11 cellular contexts compared by ENCODE assay signal in the genomic region with DNA sequence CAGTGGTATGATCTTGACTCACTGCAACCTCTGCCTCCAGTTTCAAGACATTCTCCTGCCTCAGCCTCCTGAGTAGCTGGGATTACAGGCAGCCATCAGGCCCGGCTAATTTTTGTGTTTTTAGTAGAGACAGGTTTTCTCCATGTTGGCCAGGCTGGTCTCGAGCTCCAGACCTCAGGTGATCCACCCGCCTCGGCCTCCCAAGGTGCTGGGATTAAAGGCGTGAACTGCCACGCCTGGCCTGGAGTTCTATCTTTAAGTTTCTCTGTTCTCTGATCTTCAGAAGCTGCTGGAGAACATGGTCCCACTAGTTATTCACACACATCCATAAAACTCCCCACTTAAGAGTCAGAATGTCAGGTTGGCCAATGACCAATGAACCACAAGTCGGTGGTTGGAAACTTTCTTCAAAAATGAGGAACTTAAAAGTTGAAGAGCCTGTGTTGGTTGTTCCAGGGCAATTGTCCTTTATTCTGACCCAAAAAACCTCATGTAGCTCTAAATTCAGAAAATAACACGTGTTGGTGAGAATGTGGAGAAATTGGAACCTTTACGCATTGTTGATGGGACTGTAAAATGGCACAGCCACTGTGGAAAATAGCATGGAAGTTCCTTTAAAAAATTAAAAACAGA. TPM values are rescaled to one million over a fixed set of nuclear protein-coding genes. Genes with fewer than 3 reads are reported as not detected.
DNase-seq lines count a peak whose midpoint lies in the region; ATAC-seq and TF ChIP-seq lines count a peak whose summit lies in the region.
"Had no signal": no experiment of that assay in that cellular context is flagged by ENCODE, and none has a peak within 500 bp of the region (broad histone marks: within the 10 kb centered on the region; RNA-seq: fewer than 3 reads in every experiment).

No MANE protein-coding gene starts in this region.

- no peak overlapping the region for H3K27ac ChIP-seq in osteoblast (ENCODE audit: low read depth, low read length)
- H3K27ac ChIP-seq: adrenal gland had no signal

- no peaks in the 10 kb centered on the region for H3K9me3 ChIP-seq in osteoblast (ENCODE audit: low read depth, low read length)
- H3K9me3 ChIP-seq: adrenal gland had no signal

- ATAC-seq in GM21423 (IDR thresholded peaks at IDR 0.05; ENCODE audit: unreplicated experiment) (peak; percentile 93), HG03520 (IDR thresholded peaks at IDR 0.05; ENCODE audit: unreplicated experiment) (peak; percentile 79), WTC11 (no peak)
- peak; percentile 60 for ATAC-seq in activated T-helper 17 cell treated with anti-CD3 and anti-CD28 coated beads, Interleukin-2, amount 50 U/mL, for 72 hours (replicated peaks)

- POLR2A ChIA-PET in WTC11 (lab: Charles Lee): no interaction called here

- H3K27ac Mint-ChIP-seq in activated T-helper 17 cell treated with anti-CD3 and anti-CD28 coated beads, Interleukin-2, amount 50 U/mL, for 72 hours: peak overlapping the region; percentile 15
- H3K27ac Mint-ChIP-seq in WTC11: no peak overlapping the region

- CTCF ChIA-PET in WTC11 (lab: Charles Lee): no interaction called here

- H3K79me2 ChIP-seq in osteoblast (ENCODE audit: insufficient read depth, low read length): no peaks in the 10 kb centered on the region

- no peaks in the 10 kb centered on the region for H3K27me3 ChIP-seq in osteoblast (ENCODE audit: insufficient read depth, low read length)
- H3K27me3 ChIP-seq: adrenal gland had no signal

- no peaks in the 10 kb centered on the region for H3K36me3 Mint-ChIP-seq in activated T-helper 17 cell treated with anti-CD3 and anti-CD28 coated beads, Interleukin-2, amount 50 U/mL, for 72 hours (ENCODE audit: low read depth)
- H3K36me3 Mint-ChIP-seq in WTC11: no peaks in the 10 kb centered on the region

- no peaks in the 10 kb centered on the region for H3K36me3 ChIP-seq in osteoblast (ENCODE audit: insufficient read depth, low read length)
- H3K36me3 ChIP-seq: adrenal gland had no signal

- H3K4me1 ChIP-seq in osteoblast (ENCODE audit: insufficient read depth, low read length): no peaks in the 10 kb centered on the region
- H3K4me1 ChIP-seq: adrenal gland had no signal

- no peak for TF ChIP-seq CTCF in osteoblast (IDR thresholded peaks at IDR 0.05; ENCODE audit: extremely low read depth, low read depth, low read length)
- TF ChIP-seq CTCF in WTC11 (IDR thresholded peaks at IDR 0.05): no peak

- no peaks in the 10 kb centered on the region for H3K4me1 Mint-ChIP-seq in activated T-helper 17 cell treated with anti-CD3 and anti-CD28 coated beads, Interleukin-2, amount 50 U/mL, for 72 hours
- no peaks in the 10 kb centered on the region for H3K4me1 Mint-ChIP-seq in WTC11

- H4K20me1 ChIP-seq in osteoblast (ENCODE audit: insufficient read depth, low read length): no peaks in the 10 kb centered on the region

- H3K4me3 Mint-ChIP-seq in activated T-helper 17 cell treated with anti-CD3 and anti-CD28 coated beads, Interleukin-2, amount 50 U/mL, for 72 hours: peak overlapping the region; percentile 13
- no peak overlapping the region for H3K4me3 Mint-ChIP-seq in WTC11

- H3K4me3 ChIP-seq in osteoblast (ENCODE audit: insufficient read depth, low read length): no peak overlapping the region
- H3K4me3 ChIP-seq: adrenal gland had no signal

- H3K9me3 Mint-ChIP-seq in activated T-helper 17 cell treated with anti-CD3 and anti-CD28 coated beads, Interleukin-2, amount 50 U/mL, for 72 hours: no peaks in the 10 kb centered on the region
- peaks cover 4% of the 10 kb centered on the region for H3K9me3 Mint-ChIP-seq in WTC11

- DNase-seq in GDM1 (lab: John Stamatoyannopoulos, UW): peak; percentile 69
- no peak for DNase-seq in effector CD4-positive, alpha-beta T cell
- DNase-seq in osteoblast (ENCODE audit: insufficient read length, low spot score, missing footprints): no peak
- DNase-seq in WTC11 (ENCODE audit: low spot score): no peak
- DNase-seq in NCI-H446 treated with DMSO at 0.1 percent for 48 hours (lab: John Stamatoyannopoulos, UW): no peak
- DNase-seq: NCI-H187 had no signal

- peaks cover 3% of the 10 kb centered on the region for H3K27me3 Mint-ChIP-seq in activated T-helper 17 cell treated with anti-CD3 and anti-CD28 coated beads, Interleukin-2, amount 50 U/mL, for 72 hours
- H3K27me3 Mint-ChIP-seq in WTC11 (ENCODE audit: low read depth): no peaks in the 10 kb centered on the region

- H2AFZ ChIP-seq in osteoblast (ENCODE audit: low read length): no peak overlapping the region

- H3K4me2 ChIP-seq in osteoblast (ENCODE audit: insufficient read depth, low read length): no peak overlapping the region

TF ChIP-seq in WTC11, 78 proteins besides CTCF, POLR2A, EP300 and RAD21:
- TF ChIP-seq, protein P1, sequence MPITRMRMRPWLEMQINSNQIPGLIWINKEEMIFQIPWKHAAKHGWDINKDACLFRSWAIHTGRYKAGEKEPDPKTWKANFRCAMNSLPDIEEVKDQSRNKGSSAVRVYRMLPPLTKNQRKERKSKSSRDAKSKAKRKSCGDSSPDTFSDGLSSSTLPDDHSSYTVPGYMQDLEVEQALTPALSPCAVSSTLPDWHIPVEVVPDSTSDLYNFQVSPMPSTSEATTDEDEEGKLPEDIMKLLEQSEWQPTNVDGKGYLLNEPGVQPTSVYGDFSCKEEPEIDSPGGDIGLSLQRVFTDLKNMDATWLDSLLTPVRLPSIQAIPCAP (CRISPR knock-in tag; IDR thresholded peaks at IDR 0.05): no peak
- no peak for TF ChIP-seq ZBTB21 (CRISPR knock-in tag; IDR thresholded peaks at IDR 0.05; ENCODE audit: borderline replicate concordance)
- TF ChIP-seq NR1H2 (CRISPR knock-in tag; IDR thresholded peaks at IDR 0.05): no peak
- no peak for TF ChIP-seq ZNF121 (CRISPR knock-in tag; IDR thresholded peaks at IDR 0.05)
- TF ChIP-seq HMGA2 (CRISPR knock-in tag; IDR thresholded peaks at IDR 0.05): no peak
- no peak for TF ChIP-seq GRHL2 (CRISPR knock-in tag; IDR thresholded peaks at IDR 0.05; ENCODE audit: insufficient replicate concordance, severe bottlenecking)
- no peak for TF ChIP-seq TEAD4 (CRISPR knock-in tag; IDR thresholded peaks at IDR 0.05)
- no peak for TF ChIP-seq SP1 (CRISPR knock-in tag; conservative IDR thresholded peaks at IDR 0.05)
- TF ChIP-seq, protein P2, sequence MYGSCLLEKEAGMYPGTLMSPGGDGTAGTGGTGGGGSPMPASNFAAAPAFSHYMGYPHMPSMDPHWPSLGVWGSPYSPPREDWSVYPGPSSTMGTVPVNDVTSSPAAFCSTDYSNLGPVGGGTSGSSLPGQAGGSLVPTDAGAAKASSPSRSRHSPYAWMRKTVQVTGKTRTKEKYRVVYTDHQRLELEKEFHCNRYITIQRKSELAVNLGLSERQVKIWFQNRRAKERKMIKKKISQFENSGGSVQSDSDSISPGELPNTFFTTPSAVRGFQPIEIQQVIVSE (CRISPR knock-in tag; IDR thresholded peaks at IDR 0.05; ENCODE audit: borderline replicate concordance): no peak
- no peak for TF ChIP-seq RELA (CRISPR knock-in tag; IDR thresholded peaks at IDR 0.05; ENCODE audit: borderline replicate concordance)
- no peak for TF ChIP-seq ZNF219 (CRISPR knock-in tag; IDR thresholded peaks at IDR 0.05; ENCODE audit: borderline replicate concordance)
- no peak for TF ChIP-seq PRRX2 (CRISPR knock-in tag; IDR thresholded peaks at IDR 0.05)
- TF ChIP-seq SOX15 (CRISPR knock-in tag; IDR thresholded peaks at IDR 0.05): no peak

RNA-seq across cellular contexts. Expression of a gene that starts 55.9 kb away (rescaled TPM):
- total RNA-seq in activated T-helper 17 cell treated with anti-CD3 and anti-CD28 coated beads, Interleukin-2, amount 50 U/mL, for 72 hours: 10 to 100 TPM; 17.2 to 20.3 TPM
- total RNA-seq in osteoblast: 14.5 and 16.8 TPM in 2 replicates
- total RNA-seq in WTC11 (2021): 36.0 to 40.0 TPM (median 38.5 TPM) in 3 replicates

RNA-seq across cellular contexts. Expression of a gene that starts 56.3 kb away (rescaled TPM):
- total RNA-seq in activated T-helper 17 cell treated with anti-CD3 and anti-CD28 coated beads, Interleukin-2, amount 50 U/mL, for 72 hours: not detected
- under 0.01 and 0.36 TPM in 2 replicates for total RNA-seq in osteoblast
- 0.82 to 1.6 TPM (median 1.4 TPM) in 3 replicates for total RNA-seq in WTC11 (2021)
- total RNA-seq: T-helper 2 cell treated with Interferon-gamma antibody and Interleukin-4, amounts not matched to agents 100 ng/mL and 5 ng/mL, for 36 hours had no signal

RNA-seq across cellular contexts. Expression of a gene that starts 56.3 kb away (rescaled TPM):
- not detected for total RNA-seq in activated T-helper 17 cell treated with anti-CD3 and anti-CD28 coated beads, Interleukin-2, amount 50 U/mL, for 72 hours
- 0.36 TPM in 1 of 2 replicates, not detected in the other for total RNA-seq in osteoblast
- total RNA-seq in WTC11 (2021): 2.2 to 5.1 TPM (median 2.9 TPM) in 3 replicates
- total RNA-seq: T-helper 2 cell treated with Interferon-gamma antibody and Interleukin-4, amounts not matched to agents 100 ng/mL and 5 ng/mL, for 36 hours had no signal
